In the genomic region with DNA sequence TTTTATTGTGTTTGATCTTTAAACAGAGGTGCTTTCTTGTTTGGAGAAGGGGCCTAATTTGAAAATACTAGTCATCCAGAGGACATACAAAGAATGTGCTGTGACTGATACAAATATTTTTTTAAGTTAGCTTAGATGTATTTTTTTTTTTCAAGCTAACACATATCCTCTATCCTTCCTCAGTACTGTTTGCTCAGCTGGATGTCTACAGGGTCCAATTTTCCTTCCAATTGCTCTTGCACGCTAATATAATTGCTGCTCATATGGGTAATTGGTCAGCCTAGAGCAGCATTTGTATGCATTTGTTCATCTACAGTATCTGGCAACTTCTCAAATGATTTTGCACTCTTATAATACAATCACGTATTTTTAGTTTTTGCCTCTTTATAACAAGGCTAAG, we compare ENCODE assay signal across 1 cellular context.
TF ChIP-seq lines count a peak whose summit lies in the region.

No MANE protein-coding gene starts in this region.

TF ChIP-seq in endothelial cell of umbilical vein, 7 proteins besides CTCF, POLR2A, EP300 and RAD21 (continued from another document):
- TF ChIP-seq POLR2AphosphoS5 (IDR thresholded peaks at IDR 0.05; ENCODE audit: insufficient read depth, low read depth, low read length) = no peak
- TF ChIP-seq, protein P1, sequence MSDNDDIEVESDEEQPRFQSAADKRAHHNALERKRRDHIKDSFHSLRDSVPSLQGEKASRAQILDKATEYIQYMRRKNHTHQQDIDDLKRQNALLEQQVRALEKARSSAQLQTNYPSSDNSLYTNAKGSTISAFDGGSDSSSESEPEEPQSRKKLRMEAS (IDR thresholded peaks at IDR 0.05; ENCODE audit: insufficient read depth, insufficient read length) = no peak
- no peak for TF ChIP-seq EZH2 (IDR thresholded peaks at IDR 0.05; ENCODE audit: borderline replicate concordance, low read depth, low read length, severe bottlenecking)
TF ChIP-seq in endothelial cell of umbilical vein: peak in this region for 0.
